Comparison of ENCODE assay signal across 8 cellular contexts in the genomic region with DNA sequence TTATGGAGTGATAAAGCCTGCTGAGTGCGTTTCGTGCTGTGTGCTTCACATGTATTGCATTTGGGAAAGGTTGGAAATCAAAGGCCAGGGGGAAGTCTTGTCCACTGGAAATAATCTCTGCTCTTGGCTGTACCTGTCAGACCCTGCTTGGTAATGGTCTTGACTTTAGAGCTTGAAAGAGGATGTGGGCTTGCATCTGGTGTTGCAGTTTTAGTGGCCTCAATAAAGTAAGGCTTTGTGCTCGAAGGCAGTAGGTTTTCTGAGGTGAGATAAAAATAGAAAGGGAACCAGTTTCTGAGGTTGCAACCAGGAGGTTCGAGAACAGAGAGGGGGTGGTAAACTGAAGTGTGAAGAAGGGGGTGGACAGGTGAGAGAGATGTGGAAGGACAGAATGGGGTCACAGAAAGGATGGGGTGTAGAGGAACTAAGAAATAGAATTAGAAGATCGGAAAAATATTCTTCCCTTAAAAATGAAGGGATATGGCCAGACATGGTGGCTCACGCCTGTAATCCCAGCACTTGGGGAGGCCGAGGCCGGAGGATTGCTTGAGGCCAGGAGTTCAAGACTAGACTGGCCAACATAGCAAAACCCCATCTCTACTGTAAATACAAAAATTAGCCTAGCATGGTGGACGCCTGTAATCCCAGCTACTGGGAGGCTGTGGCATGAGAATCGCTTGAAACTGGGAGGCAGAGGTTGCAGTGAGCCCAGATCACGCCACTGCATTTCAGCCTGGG. TPM values are rescaled to one million over a fixed set of nuclear protein-coding genes. Genes with fewer than 3 reads are reported as not detected.
DNase-seq lines count a peak whose midpoint lies in the region; ATAC-seq, FAIRE-seq and TF ChIP-seq lines count a peak whose summit lies in the region.

No MANE protein-coding gene starts in this region.

- TF ChIP-seq RAD21 in SK-N-SH (IDR thresholded peaks at IDR 0.05; ENCODE audit: low read length): no peak

- 79% methylated on average over 11 of the region's 11 CpGs for WGBS in SK-N-SH (ENCODE audit: low lambda C conversion rate)
- WGBS in psoas muscle, 3 donors: 70 to 75% (median 72%) methylated on average over 11 of the region's 11 CpGs

- H3K27me3 ChIP-seq in SK-N-SH (ENCODE audit: insufficient read depth): no peaks in the 10 kb centered on the region
- no peaks in the 10 kb centered on the region for H3K27me3 ChIP-seq in Peyer's patch
- H3K27me3 ChIP-seq in endothelial cell of umbilical vein (ENCODE audit: control insufficient read depth in 2 of 2, insufficient read depth in 2 of 2, low read length in 2 of 2): no peaks in the 10 kb centered on the region
- no peaks in the 10 kb centered on the region for H3K27me3 ChIP-seq in psoas muscle (ENCODE audit: insufficient read depth in 3 of 3, low read length in 2 of 3)

- H3F3A ChIP-seq in SK-N-SH (replicated peaks; ENCODE audit: insufficient read depth): no peaks in the 10 kb centered on the region

- H3K9me3 ChIP-seq in SK-N-SH: no peaks in the 10 kb centered on the region
- no peaks in the 10 kb centered on the region for H3K9me3 ChIP-seq in Peyer's patch
- no peaks in the 10 kb centered on the region for H3K9me3 ChIP-seq in endothelial cell of umbilical vein (replicated peaks; ENCODE audit: control insufficient read depth, insufficient read depth, low read length)
- no peaks in the 10 kb centered on the region for H3K9me3 ChIP-seq in psoas muscle

- peaks cover 9 to 10% of the 10 kb centered on the region in 2 experiments; a peak in 2 of 4 replicates for H3K4me1 ChIP-seq in SK-N-SH (ENCODE audit: control insufficient read depth in 1 of 2, insufficient read depth in 2 of 2, low read depth in 1 of 2, low read length in 1 of 2)
- H3K4me1 ChIP-seq in Peyer's patch: peaks cover 0 to 30% (median 7%) of the 10 kb centered on the region in 4 donors
- H3K4me1 ChIP-seq in endothelial cell of umbilical vein (ENCODE audit: control insufficient read depth, extremely low read depth, insufficient read depth, low read length): peaks cover 24% of the 10 kb centered on the region
- H3K4me1 ChIP-seq in psoas muscle: peaks cover 33% of the 10 kb centered on the region

- H3K36me3 ChIP-seq in SK-N-SH (replicated peaks in 1 of 2; ENCODE audit: control insufficient read depth in 1 of 2, insufficient read depth in 2 of 2, low read length in 1 of 2): peaks cover 0 to 30% of the 10 kb centered on the region in 2 experiments
- H3K36me3 ChIP-seq in Peyer's patch: no peaks in the 10 kb centered on the region
- no peaks in the 10 kb centered on the region for H3K36me3 ChIP-seq in endothelial cell of umbilical vein (ENCODE audit: control insufficient read depth in 2 of 2, extremely low read depth in 1 of 2, insufficient read depth in 2 of 2, low read length in 2 of 2)
- H3K36me3 ChIP-seq in psoas muscle (ENCODE audit: insufficient read depth in 1 of 2, low read depth in 1 of 2): no peaks in the 10 kb centered on the region

- no peak for DNase-seq in SK-N-SH
- peak in 2 of 3 donors; percentile 47 to 51 for DNase-seq in Peyer's patch
- no peak for DNase-seq in endothelial cell of umbilical vein (ENCODE audit: low read depth, low spot score)
- no peak for DNase-seq in psoas muscle
- DNase-seq in NCI-H526 treated with DMSO at 0.1 percent for 48 hours (lab: John Stamatoyannopoulos, UW): no peak
- DNase-seq in T1000 (lab: John Stamatoyannopoulos, UW): no peak

- H3K79me2 ChIP-seq in SK-N-SH (ENCODE audit: insufficient read depth) (peaks cover 91% of the 10 kb centered on the region), endothelial cell of umbilical vein (ENCODE audit: control insufficient read depth, insufficient read depth, low read length) (peaks cover 43% of the 10 kb centered on the region)

- TF ChIP-seq CTCF in SK-N-SH (IDR thresholded peaks at IDR 0.05): no peak
- TF ChIP-seq CTCF in Peyer's patch (IDR thresholded peaks at IDR 0.05): no peak
- TF ChIP-seq CTCF in endothelial cell of umbilical vein (IDR thresholded peaks at IDR 0.05; ENCODE audit: extremely low read depth in 1 of 2, insufficient read depth in 1 of 2, low read depth in 1 of 2, low read length in 2 of 2): no peak
- no peak for TF ChIP-seq CTCF in psoas muscle (IDR thresholded peaks at IDR 0.05)

- CTCF ChIA-PET in SK-N-SH (lab: Yijun Ruan, JAX): interaction anchor here (0.7 to 1.2 kb wide), 2 partner anchors 98 to 299 kb away, joined by 4 read pairs; no protein-coding TSS in a partner anchor
- CTCF ChIA-PET in endothelial cell of umbilical vein (lab: Charles Lee): no interaction called here

- H3K4me2 ChIP-seq in SK-N-SH: peak overlapping the region; percentile 72
- peak overlapping the region; percentile 96 for H3K4me2 ChIP-seq in endothelial cell of umbilical vein (ENCODE audit: insufficient read depth, low read length)

- POLR2A ChIA-PET in SK-N-SH (lab: Yijun Ruan, JAX) (no interaction called here), endothelial cell of umbilical vein (lab: Charles Lee) (no interaction called here)

- FAIRE-seq in endothelial cell of umbilical vein (lab: Jason Lieb, UNC): no peak

- no peak overlapping the region for H2AFZ ChIP-seq in SK-N-SH (ENCODE audit: low read depth)
- no peak overlapping the region for H2AFZ ChIP-seq in endothelial cell of umbilical vein (ENCODE audit: low read depth, low read length)

- no TSS peak for BruUV-seq in endothelial cell of umbilical vein (replicated peaks; lab: Mats Ljungman, UMichigan)

- H3K9me2 ChIP-seq in SK-N-SH: no peaks in the 10 kb centered on the region

- peaks cover 12% of the 10 kb centered on the region for H4K20me1 ChIP-seq in SK-N-SH (ENCODE audit: insufficient read depth)
- no peaks in the 10 kb centered on the region for H4K20me1 ChIP-seq in endothelial cell of umbilical vein (replicated peaks; ENCODE audit: control insufficient read depth, extremely low read depth, insufficient read depth, low read length)

- H3K9me1 ChIP-seq in endothelial cell of umbilical vein (replicated peaks; ENCODE audit: control insufficient read depth, extremely low read depth, insufficient read depth, low read length): no peaks in the 10 kb centered on the region

- ATAC-seq in SK-N-SH treated with all-trans-retinoic acid at 6 μM for 48 hours (no peak), HG02588 (IDR thresholded peaks at IDR 0.05; ENCODE audit: unreplicated experiment) (peak; percentile 34), psoas muscle (no peak)

- TF ChIP-seq POLR2A in Peyer's patch (IDR thresholded peaks at IDR 0.05): no peak
- TF ChIP-seq POLR2A in endothelial cell of umbilical vein (IDR thresholded peaks at IDR 0.05; ENCODE audit: low read depth, low read length): no peak

- no peak for TF ChIP-seq EP300 in SK-N-SH (IDR thresholded peaks at IDR 0.05; ENCODE audit: borderline replicate concordance in 1 of 2, low read depth in 1 of 2, low read length in 1 of 2)

- peak overlapping the region; percentile 98 for H3K9ac ChIP-seq in SK-N-SH
- H3K9ac ChIP-seq in endothelial cell of umbilical vein (replicated peaks; ENCODE audit: extremely low read depth, insufficient read depth, low read length): peak overlapping the region; percentile 85

- H3K4me3 ChIP-seq in SK-N-SH (ENCODE audit: low read depth in 2 of 2, low read length in 1 of 2) (peak overlapping the region; percentile 78 to 98), Peyer's patch (peak overlapping the region in 3 of 4 donors; percentile 80 to 93 (median 89)), endothelial cell of umbilical vein (replicated peaks in 1 of 3; ENCODE audit: insufficient read depth in 1 of 3, low read depth in 1 of 3, low read length in 3 of 3) (peak overlapping the region in 1 of 3 experiments; percentile 89), psoas muscle (peak overlapping the region; percentile 74)

- dilution Hi-C loops in endothelial cell of umbilical vein (cut with MboI; ENCODE audit: extremely low pct_ligation_motif_present, low sequenced_read_pairs): no loop called here

- H3K27ac ChIP-seq in SK-N-SH (ENCODE audit: low read depth in 2 of 2, low read length in 1 of 2) (peak overlapping the region; percentile 91 to 93), Peyer's patch (peak overlapping the region; percentile 85 to 97 (median 94)), endothelial cell of umbilical vein (ENCODE audit: insufficient read depth, low read depth, low read length) (peak overlapping the region; percentile 56), psoas muscle (peak overlapping the region; percentile 94)

- intact Hi-C loops in endothelial cell of umbilical vein (cut with micrococcal nuclease) (loop anchor here (5.0 kb wide), 1 partner anchor 263 kb away; a partner anchor contains a TSS), psoas muscle (cut with DNase I) (loop anchor here in 1 of 2 donors (5.0 kb wide), 2 partner anchors 53 to 117 kb away; a partner anchor contains a TSS)

RNA-seq across cellular contexts. Expression of a gene that starts 1.5 kb away (rescaled TPM):
- polyA plus RNA-seq in SK-N-SH (2012; rRNA removed) (13.2 and 19.2 TPM in 2 replicates), endothelial cell of umbilical vein (15.4 and 16.4 TPM in 2 replicates), psoas muscle (1 to 10 TPM; 3.9 to 7.7 (median 4.5) TPM)
- 16.3 and 16.6 TPM in 2 replicates for polyA plus RNA-seq in SK-N-SH (2012; cell fraction: cytosol; rRNA removed)
- 23.7 and 53.3 TPM in 2 replicates for polyA plus RNA-seq in SK-N-SH (2012; cell fraction: nucleus; rRNA removed)
- total RNA-seq in Peyer's patch (100 to 1,000 TPM in 1 of 4 donors, 10 to 100 TPM in 3; 44.3 to 178 (median 58.1) TPM), endothelial cell of umbilical vein (36.9 and 38.6 TPM in 2 replicates), psoas muscle (10 to 100 TPM in 3 of 4 donors, 1 to 10 TPM in 1; 9.7 to 18.1 (median 12.9) TPM)
- polyA plus RNA-seq in endothelial cell of umbilical vein (2011; cell fraction: cytosol; rRNA removed): 12.7 and 13.9 TPM in 2 replicates
- polyA plus RNA-seq in endothelial cell of umbilical vein (2011; cell fraction: nucleus; rRNA removed): 49.7 and 54.6 TPM in 2 replicates
- polyA plus RNA-seq in endothelial cell of umbilical vein (2012): 16.8 and 17.3 TPM in 2 replicates
- polyA minus RNA-seq in endothelial cell of umbilical vein: 26.2 and 34.7 TPM in 2 replicates
- polyA minus RNA-seq in endothelial cell of umbilical vein (2011; cell fraction: cytosol; rRNA and poly(A)+ RNA removed): 12.7 TPM
- polyA minus RNA-seq in endothelial cell of umbilical vein (2011; cell fraction: nucleus; rRNA and poly(A)+ RNA removed): 27.5 and 47.7 TPM in 2 replicates

RNA-seq across cellular contexts. Expression of a gene that starts 1.8 kb away (rescaled TPM):
- 31.9 and 46.3 TPM in 2 replicates for polyA plus RNA-seq in SK-N-SH (2012; rRNA removed)
- polyA plus RNA-seq in SK-N-SH (2012; cell fraction: cytosol; rRNA removed): 41.7 and 41.8 TPM in 2 replicates
- 65.5 and 101 TPM in 2 replicates for polyA plus RNA-seq in SK-N-SH (2012; cell fraction: nucleus; rRNA removed)
- 10 to 100 TPM; 29.6 to 93.3 (median 50.4) TPM for total RNA-seq in Peyer's patch
- 130 and 144 TPM in 2 replicates for total RNA-seq in endothelial cell of umbilical vein
- 31.5 and 38.2 TPM in 2 replicates for polyA plus RNA-seq in endothelial cell of umbilical vein
- polyA plus RNA-seq in endothelial cell of umbilical vein (2011; cell fraction: cytosol; rRNA removed): 49.4 and 50.9 TPM in 2 replicates
- polyA plus RNA-seq in endothelial cell of umbilical vein (2011; cell fraction: nucleus; rRNA removed): 102 and 121 TPM in 2 replicates
- 77.2 and 108 TPM in 2 replicates for polyA plus RNA-seq in endothelial cell of umbilical vein (2012)
- 72.1 and 73.4 TPM in 2 replicates for polyA minus RNA-seq in endothelial cell of umbilical vein
- 79.1 TPM for polyA minus RNA-seq in endothelial cell of umbilical vein (2011; cell fraction: cytosol; rRNA and poly(A)+ RNA removed)
- polyA minus RNA-seq in endothelial cell of umbilical vein (2011; cell fraction: nucleus; rRNA and poly(A)+ RNA removed): 41.4 and 54.8 TPM in 2 replicates
- 10 to 100 TPM; 36.9 to 90.2 (median 72.4) TPM for total RNA-seq in psoas muscle
- polyA plus RNA-seq in psoas muscle: 100 to 1,000 TPM in 1 of 3 donors, 10 to 100 TPM in 2; 43.0 to 114 (median 90.9) TPM

RNA-seq across cellular contexts. Expression of a gene that starts 51.7 kb away (rescaled TPM):
- 0.59 and 0.94 TPM in 2 replicates for polyA plus RNA-seq in SK-N-SH (2012; rRNA removed)
- polyA plus RNA-seq in SK-N-SH (2012; cell fraction: cytosol; rRNA removed): 0.66 and 1.00 TPM in 2 replicates
- 2.2 and 2.5 TPM in 2 replicates for polyA plus RNA-seq in SK-N-SH (2012; cell fraction: nucleus; rRNA removed)
- total RNA-seq in Peyer's patch: 1 to 10 TPM in 1 of 4 donors, not detected in 3; 1.8 TPM
- 0.64 TPM in 1 of 2 replicates, not detected in the other for total RNA-seq in endothelial cell of umbilical vein
- polyA plus RNA-seq in endothelial cell of umbilical vein: 0.14 and 0.49 TPM in 2 replicates
- 0.25 and 0.34 TPM in 2 replicates for polyA plus RNA-seq in endothelial cell of umbilical vein (2011; cell fraction: cytosol; rRNA removed)
- 0.09 and 0.66 TPM in 2 replicates for polyA plus RNA-seq in endothelial cell of umbilical vein (2011; cell fraction: nucleus; rRNA removed)
- polyA plus RNA-seq in endothelial cell of umbilical vein (2012): 0.18 and 0.28 TPM in 2 replicates
- polyA minus RNA-seq in endothelial cell of umbilical vein: 1.1 TPM in 1 of 2 replicates, not detected in the other
- polyA minus RNA-seq in endothelial cell of umbilical vein (2011; cell fraction: cytosol; rRNA and poly(A)+ RNA removed): not detected
- not detected in 2 replicates for polyA minus RNA-seq in endothelial cell of umbilical vein (2011; cell fraction: nucleus; rRNA and poly(A)+ RNA removed)
- 100 to 1,000 TPM in 1 of 4 donors, 10 to 100 TPM in 3; 72.8 to 184 (median 86.6) TPM for total RNA-seq in psoas muscle
- 100 to 1,000 TPM in 1 of 3 donors, 10 to 100 TPM in 2; 73.3 to 176 (median 91.6) TPM for polyA plus RNA-seq in psoas muscle

Comparison
In these comparisons a context has a peak if more than half of its experiments do, and no peak if none do; other contexts are left out.
1. DNase-seq: peak in Peyer's patch (2 of 3); none in SK-N-SH (single experiment), endothelial cell of umbilical vein (single experiment), psoas muscle (0 of 2), NCI-H526 treated with DMSO at 0.1 percent for 48 hours (single experiment) and T1000 (single experiment).
2. RNA of a gene that starts 51.7 kb away (total RNA-seq): 72.8 to 184 TPM in psoas muscle; 0.64 TPM in endothelial cell of umbilical vein and 1.8 TPM in Peyer's patch; every median in the first group is over 10 times any median in the second.
3. Peak in every context shown above with its lines, with median percentiles within 50 percentile points of each other: H3K27ac ChIP-seq.